In genomic region chr17:47229535-47230443, GRCh38 we compare ENCODE assay signal across 1 cellular context.
A peak's percentile ranks its signal among the peaks of the same experiment; 100 is the strongest.
TF ChIP-seq lines count a peak whose summit lies in the region.

No MANE protein-coding gene starts in this region.

TF ChIP-seq in K562, 482 proteins besides CTCF, POLR2A, EP300 and RAD21 (continued from another document and continues in another):
- TF ChIP-seq ZBTB2 (IDR thresholded peaks at IDR 0.05) (no peak; the same call in 1 of the 2 replicates), ARNT (IDR thresholded peaks at IDR 0.05) (peak in 1 of 2 experiments; percentile 60; a peak in 1 of 4 replicates), DACH1 (IDR thresholded peaks at IDR 0.05; ENCODE audit: partially characterized antibody) (no peak), CHCHD3 (CRISPR knock-in tag; IDR thresholded peaks at IDR 0.05) (no peak), PHB (CRISPR knock-in tag; IDR thresholded peaks at IDR 0.05) (no peak), ZBTB1 (CRISPR knock-in tag; IDR thresholded peaks at IDR 0.05; ENCODE audit: borderline replicate concordance, low read depth) (no peak), ZNF146 (CRISPR knock-in tag; IDR thresholded peaks at IDR 0.05; ENCODE audit: unreplicated experiment) (no peak), TRIM28 (IDR thresholded peaks at IDR 0.05) (peak; percentile 55; the same call in 1 of the 2 replicates), ZNF77 (CRISPR knock-in tag; IDR thresholded peaks at IDR 0.05) (no peak), MYNN (IDR thresholded peaks at IDR 0.05) (peak; percentile 79), MYNN (CRISPR knock-in tag; IDR thresholded peaks at IDR 0.05) (no peak), TSC22D4 (tag; IDR thresholded peaks at IDR 0.05) (no peak), BCLAF1 (IDR thresholded peaks at IDR 0.05; ENCODE audit: borderline replicate concordance in 1 of 2, control insufficient read depth in 1 of 2, low read depth in 2 of 2, low read length in 1 of 2) (0 out of 4 replicates have a peak, but pooled peaks of 1 of the 2 experiments have one; percentile 57), GMEB1 (CRISPR knock-in tag; IDR thresholded peaks at IDR 0.05) (no peak; the same call in 1 of the 2 replicates), SMAD2 (IDR thresholded peaks at IDR 0.05; ENCODE audit: low read depth, low read length) (no peak), IRF9 (tag; IDR thresholded peaks at IDR 0.05) (no peak), ETV6 (IDR thresholded peaks at IDR 0.05; ENCODE audit: borderline replicate concordance in 1 of 2, low read depth in 2 of 2, low read length in 1 of 2) (no peak), ETV6 (CRISPR knock-in tag; IDR thresholded peaks at IDR 0.05; ENCODE audit: borderline replicate concordance) (no peak), CREB5 (CRISPR knock-in tag; IDR thresholded peaks at IDR 0.05) (no peak), POLR2B (IDR thresholded peaks at IDR 0.05; ENCODE audit: low read depth, partially characterized antibody) (no peak), KLF16 (IDR thresholded peaks at IDR 0.05) (peak; percentile 77), TGIF2 (CRISPR knock-in tag; IDR thresholded peaks at IDR 0.05) (no peak), ZNF24 (IDR thresholded peaks at IDR 0.05) (peak; percentile 79), SAFB (IDR thresholded peaks at IDR 0.05; ENCODE audit: borderline replicate concordance, low read depth, low read length) (no peak), PCBP2 (IDR thresholded peaks at IDR 0.05; ENCODE audit: low read depth, low read length, poor library complexity, severe bottlenecking) (no peak), SMAD3 (CRISPR knock-in tag; conservative IDR thresholded peaks at IDR 0.05) (no peak), MEF2D (tag; conservative IDR thresholded peaks at IDR 0.05; ENCODE audit: low read depth) (no peak), SMAD4 (CRISPR knock-in tag; conservative IDR thresholded peaks at IDR 0.05) (no peak), SMC3 (conservative IDR thresholded peaks at IDR 0.05; ENCODE audit: insufficient read depth, low read depth, low read length) (peak; percentile 99), ZNF699 (CRISPR knock-in tag; IDR thresholded peaks at IDR 0.05; ENCODE audit: insufficient replicate concordance) (no peak), ZEB2 (IDR thresholded peaks at IDR 0.05) (peak; percentile 61; the same call in 1 of the 2 replicates), HDAC8 (tag; IDR thresholded peaks at IDR 0.05) (no peak), NR3C1 (CRISPR knock-in tag; IDR thresholded peaks at IDR 0.05) (no peak), ARID3B (CRISPR knock-in tag; IDR thresholded peaks at IDR 0.05; ENCODE audit: borderline replicate concordance) (no peak), ZNF79 (CRISPR knock-in tag; IDR thresholded peaks at IDR 0.05; ENCODE audit: low read depth) (no peak), CTBP1 (IDR thresholded peaks at IDR 0.05; ENCODE audit: borderline replicate concordance) (peak; percentile 75; the same call in 1 of the 2 replicates), NFIX (CRISPR knock-in tag; IDR thresholded peaks at IDR 0.05; ENCODE audit: low read depth) (no peak), CAMTA2 (CRISPR knock-in tag; conservative IDR thresholded peaks at IDR 0.05) (no peak), OTX1 (CRISPR knock-in tag; IDR thresholded peaks at IDR 0.05) (no peak), ZNF41 (CRISPR knock-in tag; conservative IDR thresholded peaks at IDR 0.05) (no peak), KAT7 (CRISPR knock-in tag; IDR thresholded peaks at IDR 0.05; ENCODE audit: borderline replicate concordance) (no peak), JUND (IDR thresholded peaks at IDR 0.05; ENCODE audit: borderline replicate concordance, low read depth, low read length) (peak; percentile 52), JUND (tag; IDR thresholded peaks at IDR 0.05; ENCODE audit: borderline replicate concordance, low read depth, low read length) (peak; percentile 46; the same call in 1 of the 3 replicates), FOXJ2 (tag; IDR thresholded peaks at IDR 0.05) (no peak), TCF7L2 (IDR thresholded peaks at IDR 0.05; ENCODE audit: low read depth, low read length) (no peak), PRMT5 (CRISPR knock-in tag; IDR thresholded peaks at IDR 0.05) (no peak), L3MBTL2 (IDR thresholded peaks at IDR 0.05) (peak; percentile 80)
- TF ChIP-seq, protein P1, sequence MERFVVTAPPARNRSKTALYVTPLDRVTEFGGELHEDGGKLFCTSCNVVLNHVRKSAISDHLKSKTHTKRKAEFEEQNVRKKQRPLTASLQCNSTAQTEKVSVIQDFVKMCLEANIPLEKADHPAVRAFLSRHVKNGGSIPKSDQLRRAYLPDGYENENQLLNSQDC (CRISPR knock-in tag; IDR thresholded peaks at IDR 0.05) = no peak
- TF ChIP-seq, protein P2, sequence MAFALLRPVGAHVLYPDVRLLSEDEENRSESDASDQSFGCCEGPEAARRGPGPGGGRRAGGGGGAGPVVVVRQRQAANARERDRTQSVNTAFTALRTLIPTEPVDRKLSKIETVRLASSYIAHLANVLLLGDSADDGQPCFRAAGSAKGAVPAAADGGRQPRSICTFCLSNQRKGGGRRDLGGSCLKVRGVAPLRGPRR (CRISPR knock-in tag; IDR thresholded peaks at IDR 0.05) = no peak
- TF ChIP-seq, protein P3, sequence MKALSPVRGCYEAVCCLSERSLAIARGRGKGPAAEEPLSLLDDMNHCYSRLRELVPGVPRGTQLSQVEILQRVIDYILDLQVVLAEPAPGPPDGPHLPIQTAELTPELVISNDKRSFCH (CRISPR knock-in tag; IDR thresholded peaks at IDR 0.05) = no peak
- TF ChIP-seq, protein P3 (tag; IDR thresholded peaks at IDR 0.05) = no peak; the same call in 1 of the 2 replicates
- TF ChIP-seq, protein P4, sequence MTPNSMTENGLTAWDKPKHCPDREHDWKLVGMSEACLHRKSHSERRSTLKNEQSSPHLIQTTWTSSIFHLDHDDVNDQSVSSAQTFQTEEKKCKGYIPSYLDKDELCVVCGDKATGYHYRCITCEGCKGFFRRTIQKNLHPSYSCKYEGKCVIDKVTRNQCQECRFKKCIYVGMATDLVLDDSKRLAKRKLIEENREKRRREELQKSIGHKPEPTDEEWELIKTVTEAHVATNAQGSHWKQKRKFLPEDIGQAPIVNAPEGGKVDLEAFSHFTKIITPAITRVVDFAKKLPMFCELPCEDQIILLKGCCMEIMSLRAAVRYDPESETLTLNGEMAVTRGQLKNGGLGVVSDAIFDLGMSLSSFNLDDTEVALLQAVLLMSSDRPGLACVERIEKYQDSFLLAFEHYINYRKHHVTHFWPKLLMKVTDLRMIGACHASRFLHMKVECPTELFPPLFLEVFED (CRISPR knock-in tag; conservative IDR thresholded peaks at IDR 0.05) = no peak
- TF ChIP-seq, protein P5, sequence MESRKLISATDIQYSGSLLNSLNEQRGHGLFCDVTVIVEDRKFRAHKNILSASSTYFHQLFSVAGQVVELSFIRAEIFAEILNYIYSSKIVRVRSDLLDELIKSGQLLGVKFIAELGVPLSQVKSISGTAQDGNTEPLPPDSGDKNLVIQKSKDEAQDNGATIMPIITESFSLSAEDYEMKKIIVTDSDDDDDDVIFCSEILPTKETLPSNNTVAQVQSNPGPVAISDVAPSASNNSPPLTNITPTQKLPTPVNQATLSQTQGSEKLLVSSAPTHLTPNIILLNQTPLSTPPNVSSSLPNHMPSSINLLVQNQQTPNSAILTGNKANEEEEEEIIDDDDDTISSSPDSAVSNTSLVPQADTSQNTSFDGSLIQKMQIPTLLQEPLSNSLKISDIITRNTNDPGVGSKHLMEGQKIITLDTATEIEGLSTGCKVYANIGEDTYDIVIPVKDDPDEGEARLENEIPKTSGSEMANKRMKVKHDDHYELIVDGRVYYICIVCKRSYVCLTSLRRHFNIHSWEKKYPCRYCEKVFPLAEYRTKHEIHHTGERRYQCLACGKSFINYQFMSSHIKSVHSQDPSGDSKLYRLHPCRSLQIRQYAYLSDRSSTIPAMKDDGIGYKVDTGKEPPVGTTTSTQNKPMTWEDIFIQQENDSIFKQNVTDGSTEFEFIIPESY (CRISPR knock-in tag; IDR thresholded peaks at IDR 0.05) = peak; percentile 71; the same call in 1 of the 2 replicates
- TF ChIP-seq, protein P6, sequence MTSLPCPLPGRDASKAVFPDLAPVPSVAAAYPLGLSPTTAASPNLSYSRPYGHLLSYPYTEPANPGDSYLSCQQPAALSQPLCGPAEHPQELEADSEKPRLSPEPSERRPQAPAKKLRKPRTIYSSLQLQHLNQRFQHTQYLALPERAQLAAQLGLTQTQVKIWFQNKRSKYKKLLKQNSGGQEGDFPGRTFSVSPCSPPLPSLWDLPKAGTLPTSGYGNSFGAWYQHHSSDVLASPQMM (CRISPR knock-in tag; IDR thresholded peaks at IDR 0.05) = no peak
